Comparison of ENCODE assay signal across 9 cellular contexts in the genomic region with DNA sequence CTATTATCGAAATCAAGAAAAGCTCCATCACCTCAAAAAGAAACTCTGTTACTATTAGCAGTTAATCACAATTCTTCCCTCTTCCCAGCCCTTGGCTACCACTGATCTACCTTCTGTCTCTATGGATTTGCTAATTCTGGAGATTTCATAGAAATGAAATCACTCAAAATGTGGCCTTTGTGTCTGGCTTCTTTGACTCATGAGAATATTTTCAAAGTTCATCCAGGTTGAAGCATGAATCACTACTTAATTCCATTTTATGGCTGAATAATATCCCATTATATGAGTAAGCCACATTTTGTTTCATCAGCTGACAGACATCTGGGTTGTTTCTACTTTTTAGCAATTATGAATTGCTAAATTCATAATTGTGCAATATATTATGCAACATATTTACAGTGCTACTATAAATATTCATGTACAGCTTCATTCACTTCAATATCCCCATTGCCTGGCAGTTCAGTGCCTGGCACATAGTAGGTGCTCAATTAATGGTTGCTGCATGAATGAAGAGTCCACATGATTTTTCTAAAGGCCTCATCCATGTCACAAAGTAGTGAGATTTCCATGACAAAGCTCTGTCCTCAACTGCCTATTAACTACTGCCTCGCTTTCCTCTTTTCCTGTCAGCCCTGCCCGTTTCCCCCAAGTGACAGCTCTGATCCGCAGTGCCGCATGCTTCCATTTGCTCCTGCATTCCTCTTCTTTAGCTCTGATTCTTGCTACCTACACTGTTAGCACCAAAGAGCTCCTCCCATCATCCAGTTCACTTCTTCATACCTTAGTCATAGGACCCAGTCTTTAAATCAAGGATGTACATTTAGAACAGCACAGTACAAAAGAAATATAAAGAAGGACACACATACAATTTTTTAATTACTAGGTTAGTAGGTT. TPM values are rescaled to one million over a fixed set of nuclear protein-coding genes. Genes with fewer than 3 reads are reported as not detected.
DNase-seq lines count a peak whose midpoint lies in the region; ATAC-seq and TF ChIP-seq lines count a peak whose summit lies in the region.
"Had no signal": no experiment of that assay in that cellular context is flagged by ENCODE, and none has a peak within 500 bp of the region (broad histone marks: within the 10 kb centered on the region; RNA-seq: fewer than 3 reads in every experiment).

No MANE protein-coding gene starts in this region.

- H3K9me3 ChIP-seq in left ventricle myocardium inferior (replicated peaks) (no peaks in the 10 kb centered on the region), smooth muscle cell (replicated peaks; ENCODE audit: low read depth) (no peaks in the 10 kb centered on the region)

- peak overlapping the region; percentile 64 for H3K9ac ChIP-seq in smooth muscle cell (ENCODE audit: low read depth)

- POLR2A ChIA-PET in WTC11 (lab: Charles Lee): interaction anchor here (0.5 kb wide), 1 partner anchor 235 kb away, joined by 4 read pairs; no protein-coding TSS in a partner anchor

- intact Hi-C loops in left ventricle myocardium inferior (cut with micrococcal nuclease): no loop called here

- peaks cover 17% of the 10 kb centered on the region for H3K4me1 Mint-ChIP-seq in WTC11

- no peaks in the 10 kb centered on the region for H3K27me3 ChIP-seq in left ventricle myocardium inferior (ENCODE audit: low read depth)
- H3K27me3 ChIP-seq in smooth muscle cell (ENCODE audit: low read depth): no peaks in the 10 kb centered on the region

- 0 out of 2 replicates have a peak overlapping the region, but pooled peaks have one; percentile 42 for H3K27ac Mint-ChIP-seq in WTC11

- ATAC-seq in WTC11 (no peak), HG03196 (IDR thresholded peaks at IDR 0.05; ENCODE audit: unreplicated experiment) (no peak)

- TF ChIP-seq CTCF in WTC11 (IDR thresholded peaks at IDR 0.05) (no peak), left ventricle myocardium inferior (IDR thresholded peaks at IDR 0.05; ENCODE audit: borderline replicate concordance) (no peak), smooth muscle cell (IDR thresholded peaks at IDR 0.05; ENCODE audit: borderline replicate concordance, insufficient read depth, poor library complexity, severe bottlenecking) (no peak)

- H3K4me3 Mint-ChIP-seq in WTC11: no peak overlapping the region
- H3K4me3 Mint-ChIP-seq: brain had no signal

- peaks cover 14% of the 10 kb centered on the region for H3F3A ChIP-seq in smooth muscle cell (ENCODE audit: low read depth)

- peak overlapping the region; percentile 72 for H3K4me2 ChIP-seq in smooth muscle cell

- no peaks in the 10 kb centered on the region for H3K9me3 Mint-ChIP-seq in WTC11
- H3K9me3 Mint-ChIP-seq: brain had no signal

- H3K36me3 ChIP-seq in left ventricle myocardium inferior (peaks cover 70% of the 10 kb centered on the region), smooth muscle cell (ENCODE audit: low read depth) (no peaks in the 10 kb centered on the region)

- peaks cover 2% of the 10 kb centered on the region for H4K20me1 ChIP-seq in smooth muscle cell (ENCODE audit: low read depth)

- H3K79me2 ChIP-seq in smooth muscle cell (ENCODE audit: low read depth): no peaks in the 10 kb centered on the region

- H3K27me3 Mint-ChIP-seq in WTC11 (ENCODE audit: low read depth): no peaks in the 10 kb centered on the region
- H3K27me3 Mint-ChIP-seq: brain had no signal

- H3K27ac ChIP-seq in left ventricle myocardium inferior (replicated peaks) (peak overlapping the region; percentile 27), smooth muscle cell (ENCODE audit: low read depth) (peak overlapping the region; percentile 98)

- WGBS in smooth muscle cell (ENCODE audit: low lambda C conversion rate): 96% methylated on average over 5 of the region's 5 CpGs

- CTCF ChIA-PET in WTC11 (lab: Charles Lee): interaction anchor here (0.7 to 1.6 kb wide), 3 partner anchors 23 to 166 kb away, joined by 3 to 9 read pairs (median 4); a partner anchor contains a TSS

- peaks cover 6% of the 10 kb centered on the region for H3K36me3 Mint-ChIP-seq in WTC11

- no peak overlapping the region for H2AFZ ChIP-seq in smooth muscle cell (ENCODE audit: low read depth)

- H3K4me3 ChIP-seq in left ventricle myocardium inferior (no peak overlapping the region), smooth muscle cell (no peak overlapping the region)

- peaks cover 10% of the 10 kb centered on the region for H3K4me1 ChIP-seq in left ventricle myocardium inferior
- H3K4me1 ChIP-seq in smooth muscle cell (ENCODE audit: low read depth): peaks cover 12% of the 10 kb centered on the region

- DNase-seq in HCEC 1CT (peak; percentile 98), WTC11 (ENCODE audit: low spot score) (no peak), left ventricle myocardium inferior (no peak), smooth muscle cell (lab: John Stamatoyannopoulos, UW; ENCODE audit: unreplicated experiment) (no peak), NCI-H1694 treated with DMSO at 0.1 percent for 48 hours (lab: John Stamatoyannopoulos, UW) (no peak), KG1 (lab: John Stamatoyannopoulos, UW) (no peak)
- DNase-seq: NCI-H1417 treated with DMSO at 0.1 percent for 48 hours had no signal

TF ChIP-seq in WTC11, 78 proteins besides CTCF, POLR2A, EP300 and RAD21 (continues in another document):
- no peak for TF ChIP-seq SOX15 (CRISPR knock-in tag; IDR thresholded peaks at IDR 0.05)
- TF ChIP-seq, protein P1, sequence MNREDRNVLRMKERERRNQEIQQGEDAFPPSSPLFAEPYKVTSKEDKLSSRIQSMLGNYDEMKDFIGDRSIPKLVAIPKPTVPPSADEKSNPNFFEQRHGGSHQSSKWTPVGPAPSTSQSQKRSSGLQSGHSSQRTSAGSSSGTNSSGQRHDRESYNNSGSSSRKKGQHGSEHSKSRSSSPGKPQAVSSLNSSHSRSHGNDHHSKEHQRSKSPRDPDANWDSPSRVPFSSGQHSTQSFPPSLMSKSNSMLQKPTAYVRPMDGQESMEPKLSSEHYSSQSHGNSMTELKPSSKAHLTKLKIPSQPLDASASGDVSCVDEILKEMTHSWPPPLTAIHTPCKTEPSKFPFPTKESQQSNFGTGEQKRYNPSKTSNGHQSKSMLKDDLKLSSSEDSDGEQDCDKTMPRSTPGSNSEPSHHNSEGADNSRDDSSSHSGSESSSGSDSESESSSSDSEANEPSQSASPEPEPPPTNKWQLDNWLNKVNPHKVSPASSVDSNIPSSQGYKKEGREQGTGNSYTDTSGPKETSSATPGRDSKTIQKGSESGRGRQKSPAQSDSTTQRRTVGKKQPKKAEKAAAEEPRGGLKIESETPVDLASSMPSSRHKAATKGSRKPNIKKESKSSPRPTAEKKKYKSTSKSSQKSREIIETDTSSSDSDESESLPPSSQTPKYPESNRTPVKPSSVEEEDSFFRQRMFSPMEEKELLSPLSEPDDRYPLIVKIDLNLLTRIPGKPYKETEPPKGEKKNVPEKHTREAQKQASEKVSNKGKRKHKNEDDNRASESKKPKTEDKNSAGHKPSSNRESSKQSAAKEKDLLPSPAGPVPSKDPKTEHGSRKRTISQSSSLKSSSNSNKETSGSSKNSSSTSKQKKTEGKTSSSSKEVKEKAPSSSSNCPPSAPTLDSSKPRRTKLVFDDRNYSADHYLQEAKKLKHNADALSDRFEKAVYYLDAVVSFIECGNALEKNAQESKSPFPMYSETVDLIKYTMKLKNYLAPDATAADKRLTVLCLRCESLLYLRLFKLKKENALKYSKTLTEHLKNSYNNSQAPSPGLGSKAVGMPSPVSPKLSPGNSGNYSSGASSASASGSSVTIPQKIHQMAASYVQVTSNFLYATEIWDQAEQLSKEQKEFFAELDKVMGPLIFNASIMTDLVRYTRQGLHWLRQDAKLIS (CRISPR knock-in tag; IDR thresholded peaks at IDR 0.05; ENCODE audit: borderline replicate concordance): no peak
- TF ChIP-seq, protein P2, sequence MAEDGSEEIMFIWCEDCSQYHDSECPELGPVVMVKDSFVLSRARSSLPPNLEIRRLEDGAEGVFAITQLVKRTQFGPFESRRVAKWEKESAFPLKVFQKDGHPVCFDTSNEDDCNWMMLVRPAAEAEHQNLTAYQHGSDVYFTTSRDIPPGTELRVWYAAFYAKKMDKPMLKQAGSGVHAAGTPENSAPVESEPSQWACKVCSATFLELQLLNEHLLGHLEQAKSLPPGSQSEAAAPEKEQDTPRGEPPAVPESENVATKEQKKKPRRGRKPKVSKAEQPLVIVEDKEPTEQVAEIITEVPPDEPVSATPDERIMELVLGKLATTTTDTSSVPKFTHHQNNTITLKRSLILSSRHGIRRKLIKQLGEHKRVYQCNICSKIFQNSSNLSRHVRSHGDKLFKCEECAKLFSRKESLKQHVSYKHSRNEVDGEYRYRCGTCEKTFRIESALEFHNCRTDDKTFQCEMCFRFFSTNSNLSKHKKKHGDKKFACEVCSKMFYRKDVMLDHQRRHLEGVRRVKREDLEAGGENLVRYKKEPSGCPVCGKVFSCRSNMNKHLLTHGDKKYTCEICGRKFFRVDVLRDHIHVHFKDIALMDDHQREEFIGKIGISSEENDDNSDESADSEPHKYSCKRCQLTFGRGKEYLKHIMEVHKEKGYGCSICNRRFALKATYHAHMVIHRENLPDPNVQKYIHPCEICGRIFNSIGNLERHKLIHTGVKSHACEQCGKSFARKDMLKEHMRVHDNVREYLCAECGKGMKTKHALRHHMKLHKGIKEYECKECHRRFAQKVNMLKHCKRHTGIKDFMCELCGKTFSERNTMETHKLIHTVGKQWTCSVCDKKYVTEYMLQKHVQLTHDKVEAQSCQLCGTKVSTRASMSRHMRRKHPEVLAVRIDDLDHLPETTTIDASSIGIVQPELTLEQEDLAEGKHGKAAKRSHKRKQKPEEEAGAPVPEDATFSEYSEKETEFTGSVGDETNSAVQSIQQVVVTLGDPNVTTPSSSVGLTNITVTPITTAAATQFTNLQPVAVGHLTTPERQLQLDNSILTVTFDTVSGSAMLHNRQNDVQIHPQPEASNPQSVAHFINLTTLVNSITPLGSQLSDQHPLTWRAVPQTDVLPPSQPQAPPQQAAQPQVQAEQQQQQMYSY (CRISPR knock-in tag; IDR thresholded peaks at IDR 0.05): no peak
- TF ChIP-seq, protein P3, sequence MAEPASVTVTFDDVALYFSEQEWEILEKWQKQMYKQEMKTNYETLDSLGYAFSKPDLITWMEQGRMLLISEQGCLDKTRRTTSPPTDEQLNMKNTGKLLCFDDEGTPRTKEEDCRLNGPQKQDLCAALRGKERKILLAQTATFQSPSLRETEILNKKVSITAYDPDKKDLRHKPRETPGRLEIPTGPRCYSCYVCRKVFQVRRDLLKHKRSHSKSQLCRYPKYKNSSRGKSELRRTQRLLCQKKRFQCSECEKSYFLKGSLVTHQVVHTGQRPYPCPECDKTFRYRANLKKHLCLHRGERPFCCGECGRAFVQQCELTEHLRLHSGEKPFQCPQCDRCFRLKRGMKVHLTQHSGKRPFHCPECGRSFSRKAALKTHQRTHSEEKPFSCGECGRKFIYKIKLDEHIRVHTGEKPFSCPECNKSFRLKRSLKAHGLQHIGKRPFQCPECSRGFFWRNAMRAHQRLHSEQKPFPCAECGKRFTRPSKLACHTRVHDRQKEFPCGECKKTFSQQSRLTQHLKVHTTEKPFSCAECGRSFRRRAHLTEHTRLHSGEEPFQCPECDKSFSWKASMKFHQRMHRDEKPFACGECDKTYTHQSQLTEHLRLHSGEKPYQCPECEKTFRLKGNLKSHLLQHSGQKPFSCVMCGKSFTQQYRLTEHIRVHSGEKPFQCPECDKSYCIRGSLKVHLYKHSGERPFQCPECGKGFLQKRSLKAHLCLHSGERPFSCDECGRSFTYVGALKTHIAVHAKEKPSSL (CRISPR knock-in tag; conservative IDR thresholded peaks at IDR 0.05): no peak

RNA-seq across cellular contexts. Expression of a gene that starts 32.8 kb away (rescaled TPM):
- total RNA-seq in WTC11 (2021) (14.0 to 16.9 TPM (median 16.4 TPM) in 3 replicates), left ventricle myocardium inferior (22.8 TPM), smooth muscle cell (13.2 and 17.2 TPM in 2 replicates)
- 9.5 and 15.7 TPM in 2 replicates for polyA plus RNA-seq in smooth muscle cell
